ENCODE assay signal across 24 cellular contexts in the genomic region with DNA sequence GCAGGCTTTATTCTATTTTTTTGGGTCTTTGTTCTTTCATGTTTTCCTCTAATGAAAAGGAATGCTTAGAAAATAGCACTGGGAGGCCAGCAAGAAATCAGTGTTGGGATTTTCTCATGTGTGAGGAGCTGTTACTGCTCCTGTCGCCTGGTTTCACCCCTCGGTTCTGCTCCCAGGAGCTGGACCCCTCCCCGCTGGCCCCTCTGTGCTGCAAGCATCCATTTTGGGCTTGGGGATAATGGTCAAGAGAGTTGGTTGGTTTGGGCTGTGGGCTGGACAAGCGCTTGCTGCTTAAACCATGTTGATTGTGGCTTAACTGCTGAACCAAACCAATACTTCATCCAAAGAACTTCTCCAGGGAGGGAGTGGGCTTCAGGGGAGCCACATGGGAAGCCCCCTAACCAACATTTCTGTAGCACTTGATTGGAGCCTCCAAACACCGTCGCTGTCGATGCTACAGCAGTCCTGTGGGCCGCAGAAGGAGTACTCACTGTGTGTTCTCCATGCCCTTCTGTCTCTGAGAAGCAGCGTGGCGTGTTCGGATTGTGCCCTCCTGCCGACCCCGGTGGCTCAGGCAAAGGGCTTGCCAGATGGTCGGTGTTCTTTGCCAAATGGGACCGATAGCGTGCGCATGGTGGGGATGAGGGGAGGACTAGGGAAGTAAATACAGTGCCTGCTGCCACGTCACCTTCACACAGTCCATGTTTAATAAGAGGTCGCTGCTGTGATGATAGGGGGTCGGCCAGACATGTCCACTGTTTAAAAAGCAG. TPM values are rescaled to one million over a fixed set of nuclear protein-coding genes. Genes with fewer than 3 reads are reported as not detected.
DNase-seq lines count a peak whose midpoint lies in the region; ATAC-seq and TF ChIP-seq lines count a peak whose summit lies in the region.
"Had no signal": no experiment of that assay in that cellular context is flagged by ENCODE, and none has a peak within 500 bp of the region (broad histone marks: within the 10 kb centered on the region; RNA-seq: fewer than 3 reads in every experiment).

No MANE protein-coding gene starts in this region.

- H2AFZ ChIP-seq in osteoblast (ENCODE audit: low read length) = no peak overlapping the region
- H2AFZ ChIP-seq: PC-9 had no signal

- H3K36me3 ChIP-seq in osteoblast (ENCODE audit: insufficient read depth, low read length) = no peaks in the 10 kb centered on the region
- H3K36me3 ChIP-seq: esophagus muscularis mucosa, heart left ventricle, tibial nerve had no signal

- peaks cover 90% of the 10 kb centered on the region for H3K79me2 ChIP-seq in osteoblast (ENCODE audit: insufficient read depth, low read length)

- H3K4me1 ChIP-seq in osteoblast (ENCODE audit: insufficient read depth, low read length) = no peaks in the 10 kb centered on the region
- H3K4me1 ChIP-seq: psoas muscle had no signal

- H3K27ac ChIP-seq in osteoblast (ENCODE audit: low read depth, low read length) = no peak overlapping the region
- H3K27ac ChIP-seq: esophagus muscularis mucosa, heart left ventricle, PC-9, psoas muscle had no signal

- no peak overlapping the region for H3K4me2 ChIP-seq in osteoblast (ENCODE audit: insufficient read depth, low read length)
- H3K4me2 ChIP-seq: PC-9 had no signal

- ATAC-seq in sciatic nerve (no peak), GM21515 (IDR thresholded peaks at IDR 0.05; ENCODE audit: unreplicated experiment) (no peak)
- ATAC-seq: activated naive CD8-positive, alpha-beta T cell treated with anti-CD3 and anti-CD28 coated beads, Interleukin-2, amount 50 U/mL, for 24 hours; heart left ventricle; psoas muscle; T-helper 17 cell had no signal

- intact Hi-C loops in sciatic nerve (cut with DNase I) = loop anchor here (2.0 kb wide), 1 partner anchor 19 kb away; no protein-coding TSS in a partner anchor

- H4K20me1 ChIP-seq in osteoblast (ENCODE audit: insufficient read depth, low read length) = peaks cover 51% of the 10 kb centered on the region

- peak; percentile 98 for DNase-seq in DMS 273 (lab: John Stamatoyannopoulos, UW; ENCODE audit: unreplicated experiment)
- DNase-seq in NCI-H2171 (lab: John Stamatoyannopoulos, UW) = peak; percentile 78
- DNase-seq in cerebellar nuclear complex (lab: John Stamatoyannopoulos, UW) = peak; percentile 10 to 58
- DNase-seq in osteoblast (ENCODE audit: insufficient read length, low spot score, missing footprints) = peak; percentile 43
- no peak for DNase-seq in sciatic nerve (ENCODE audit: low spot score)
- DNase-seq in GM19238 (ENCODE audit: insufficient read length, low spot score) = no peak
- no peak for DNase-seq in stimulated activated naive CD4-positive, alpha-beta T cell (lab: John Stamatoyannopoulos, UW)
- DNase-seq: activated naive CD8-positive, alpha-beta T cell treated with anti-CD3 and anti-CD28 coated beads, Interleukin-2, amount 50 U/mL, for 24 hours; activated T-cell treated with anti-CD3 and anti-CD28 coated beads, Interleukin-2, amount 50 U/mL, for 48 hours; central memory CD4-positive, alpha-beta T cell; GF-D8; KBM-7; NCI-H1105 treated with DMSO at 0.1 percent for 48 hours; NCI-H2081; PC-9; psoas muscle; Right ventricle myocardium superior; stimulated activated CD4-positive, alpha-beta T cell treated with anti-CD3 and anti-CD28 coated beads, Interleukin-4, amount 100 ng/mL, for 24 hours; T-helper 17 cell had no signal

- H3K4me3 ChIP-seq in osteoblast (ENCODE audit: insufficient read depth, low read length) = no peak overlapping the region
- H3K4me3 ChIP-seq: esophagus muscularis mucosa, heart left ventricle, PC-9, psoas muscle, tibial nerve had no signal

- H3K27me3 ChIP-seq in osteoblast (ENCODE audit: insufficient read depth, low read length) = no peaks in the 10 kb centered on the region
- H3K27me3 ChIP-seq: esophagus muscularis mucosa, heart left ventricle, tibial nerve had no signal

- TF ChIP-seq CTCF in osteoblast (IDR thresholded peaks at IDR 0.05; ENCODE audit: extremely low read depth, low read depth, low read length) = no peak

- H3K9me3 ChIP-seq in osteoblast (ENCODE audit: low read depth, low read length) = no peaks in the 10 kb centered on the region
- H3K9me3 ChIP-seq: psoas muscle had no signal

RNA-seq across cellular contexts. Expression of gene AGAP1, which starts 40.0 kb away (rescaled TPM):
- total RNA-seq in osteoblast (18.5 and 19.7 TPM in 2 replicates), sciatic nerve (62.9 TPM)
- total RNA-seq: B cell had no signal

Comparison
In these comparisons a context has a peak if more than half of its experiments do, and no peak if none do; other contexts are left out.
1. DNase-seq: peak in DMS 273 (single experiment), NCI-H2171 (single experiment), cerebellar nuclear complex (2 of 2) and osteoblast (single experiment); none in sciatic nerve (single experiment), GM19238 (single experiment) and stimulated activated naive CD4-positive, alpha-beta T cell (0 of 6).